In the genomic region with DNA sequence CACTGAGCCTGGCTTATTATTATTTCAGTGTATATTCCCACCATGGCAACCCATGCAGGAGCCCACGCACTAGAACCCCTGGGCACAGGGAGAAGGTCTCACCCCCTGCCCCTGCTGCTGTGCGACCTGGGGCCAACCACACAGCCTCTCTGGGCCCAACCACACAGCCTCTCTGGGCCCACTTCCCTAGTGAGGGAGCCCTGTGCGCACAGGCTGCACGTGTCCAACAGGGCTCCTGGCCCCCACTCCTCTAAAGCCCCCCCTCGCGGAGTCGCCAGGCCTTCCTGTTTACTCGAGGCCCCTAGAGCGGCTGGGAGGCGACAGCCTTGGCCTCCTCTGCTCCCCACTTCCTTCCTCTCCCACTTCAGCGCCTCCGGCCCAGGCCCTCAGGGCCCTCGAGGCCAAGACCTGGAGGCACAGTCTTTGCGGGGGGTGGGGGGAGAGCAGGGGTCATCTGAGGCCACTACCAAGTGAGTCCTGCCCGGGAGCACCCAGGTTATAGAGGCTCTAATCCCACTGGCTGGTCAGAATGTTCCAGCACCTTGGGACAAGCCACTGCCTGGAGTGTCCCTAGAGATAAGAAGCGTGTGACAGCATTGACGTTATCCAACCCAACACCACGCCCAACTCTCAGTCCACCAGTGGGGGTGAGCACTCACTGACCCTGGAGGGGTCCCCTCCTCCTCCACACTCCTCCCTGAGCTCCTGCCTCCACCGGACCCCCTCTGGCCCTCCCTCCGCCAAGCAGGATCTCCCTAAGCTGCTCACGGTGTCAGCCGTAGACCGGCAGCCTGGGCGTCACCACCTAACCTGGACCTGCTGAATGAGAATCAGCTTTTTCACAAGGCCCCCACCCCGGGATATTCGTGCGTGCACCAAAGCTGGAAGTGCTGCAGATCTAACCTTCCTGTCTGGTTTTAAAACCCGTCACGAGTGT, we compare ENCODE assay signal across 8 cellular contexts. TPM values are rescaled to one million over a fixed set of nuclear protein-coding genes. Genes with fewer than 3 reads are reported as not detected.
A peak's percentile ranks its signal among the peaks of the same experiment; 100 is the strongest.
DNase-seq lines count a peak whose midpoint lies in the region; ATAC-seq and TF ChIP-seq lines count a peak whose summit lies in the region.

No MANE protein-coding gene starts in this region.

- H3K9ac ChIP-seq in colonic mucosa (ENCODE audit: low read depth in 2 of 2, low read length in 2 of 2): peak overlapping the region; percentile 21 to 27

- H3K4me3 Mint-ChIP-seq in CD4-positive, CD25-positive, alpha-beta regulatory T cell: no peak overlapping the region
- peak overlapping the region in 2 of 3 donors; percentile 37 to 67 for H3K4me3 Mint-ChIP-seq in T-cell
- H3K4me3 Mint-ChIP-seq in naive thymus-derived CD8-positive, alpha-beta T cell: peak overlapping the region; percentile 48 to 80 (median 69)

- TF ChIP-seq CTCF in colonic mucosa (IDR thresholded peaks at IDR 0.05): no peak

- intact Hi-C loops in colonic mucosa (cut with DNase I): no loop called here

- H3K27me3 ChIP-seq in CD4-positive, CD25-positive, alpha-beta regulatory T cell (ENCODE audit: control insufficient read depth, insufficient read depth, low read length): no peaks in the 10 kb centered on the region
- no peaks in the 10 kb centered on the region for H3K27me3 ChIP-seq in colonic mucosa

- no peaks in the 10 kb centered on the region for H3K9me3 Mint-ChIP-seq in CD4-positive, CD25-positive, alpha-beta regulatory T cell
- no peaks in the 10 kb centered on the region for H3K9me3 Mint-ChIP-seq in T-cell
- H3K9me3 Mint-ChIP-seq in naive thymus-derived CD8-positive, alpha-beta T cell: no peaks in the 10 kb centered on the region

- no peaks in the 10 kb centered on the region for H3K27me3 Mint-ChIP-seq in CD4-positive, CD25-positive, alpha-beta regulatory T cell
- H3K27me3 Mint-ChIP-seq in T-cell: no peaks in the 10 kb centered on the region
- no peaks in the 10 kb centered on the region for H3K27me3 Mint-ChIP-seq in naive thymus-derived CD8-positive, alpha-beta T cell

- no peaks in the 10 kb centered on the region for H3K9me3 ChIP-seq in CD4-positive, CD25-positive, alpha-beta regulatory T cell (ENCODE audit: control insufficient read depth in 2 of 2, low read length in 2 of 2)
- H3K9me3 ChIP-seq in colonic mucosa: no peaks in the 10 kb centered on the region

- CTCF ChIA-PET in T-cell (lab: Charles Lee): interaction anchor here (0.6 to 1.0 kb wide), 2 partner anchors 8 to 58 kb away, joined by 3 read pairs; no protein-coding TSS in a partner anchor

- peaks cover 17% of the 10 kb centered on the region for H3K4me1 ChIP-seq in CD4-positive, CD25-positive, alpha-beta regulatory T cell (ENCODE audit: control insufficient read depth, insufficient read depth, low read length, poor library complexity, severe bottlenecking)
- peaks cover 8% of the 10 kb centered on the region for H3K4me1 ChIP-seq in colonic mucosa
- no peaks in the 10 kb centered on the region for H3K4me1 ChIP-seq in urinary bladder (ENCODE audit: insufficient read depth)

- peak; percentile 42 to 69 for ATAC-seq in CD4-positive, CD25-positive, alpha-beta regulatory T cell (ENCODE audit: low read depth in 2 of 2)
- ATAC-seq in T-cell (replicated peaks in 1 of 4): peak; percentile 56 to 84 (median 78)
- ATAC-seq in naive thymus-derived CD8-positive, alpha-beta T cell: peak; percentile 58 to 62
- no peak for ATAC-seq in GM21576 (IDR thresholded peaks at IDR 0.05; ENCODE audit: unreplicated experiment)
- no peak for ATAC-seq in GM21737 (IDR thresholded peaks at IDR 0.05; ENCODE audit: unreplicated experiment)
- no peak for ATAC-seq in GM18511 (IDR thresholded peaks at IDR 0.05; ENCODE audit: unreplicated experiment)

- H3K27ac Mint-ChIP-seq in CD4-positive, CD25-positive, alpha-beta regulatory T cell: peak overlapping the region; percentile 80 to 94 (median 93)
- peak overlapping the region; percentile 97 to 98 for H3K27ac Mint-ChIP-seq in T-cell
- H3K27ac Mint-ChIP-seq in naive thymus-derived CD8-positive, alpha-beta T cell: peak overlapping the region; percentile 94 to 97 (median 96)

- no peaks in the 10 kb centered on the region for H3K36me3 ChIP-seq in CD4-positive, CD25-positive, alpha-beta regulatory T cell (ENCODE audit: control insufficient read depth, insufficient read depth, low read length)
- H3K36me3 ChIP-seq in colonic mucosa (no peaks in the 10 kb centered on the region), urinary bladder (ENCODE audit: insufficient read depth) (no peaks in the 10 kb centered on the region)

- WGBS in urinary bladder: 48% methylated on average over 29 of the region's 29 CpGs

- H3K36me3 Mint-ChIP-seq in CD4-positive, CD25-positive, alpha-beta regulatory T cell: peaks cover 4% of the 10 kb centered on the region
- H3K36me3 Mint-ChIP-seq in T-cell: no peaks in the 10 kb centered on the region
- no peaks in the 10 kb centered on the region for H3K36me3 Mint-ChIP-seq in naive thymus-derived CD8-positive, alpha-beta T cell

- POLR2A ChIA-PET in T-cell (lab: Charles Lee): interaction anchor here in 1 of 2 donors (0.6 kb wide), 1 partner anchor 11 kb away, joined by 3 read pairs; no protein-coding TSS in a partner anchor
- POLR2A ChIA-PET in naive thymus-derived CD8-positive, alpha-beta T cell (lab: Charles Lee): interaction anchor here (0.6 to 3.2 kb wide), 18 partner anchors 9 to 862 kb away, joined by 3 to 22 read pairs (median 4); a partner anchor contains a TSS

- peak overlapping the region; percentile 47 for H3K27ac ChIP-seq in CD4-positive, CD25-positive, alpha-beta regulatory T cell (ENCODE audit: insufficient read depth, low read length, poor library complexity, severe bottlenecking)
- peak overlapping the region; percentile 53 for H3K27ac ChIP-seq in colonic mucosa
- H3K27ac ChIP-seq in urinary bladder (ENCODE audit: low read depth): peak overlapping the region; percentile 75

- peaks cover 6 to 40% (median 9%) of the 10 kb centered on the region in 4 donors for H3K4me1 Mint-ChIP-seq in CD4-positive, CD25-positive, alpha-beta regulatory T cell
- peaks cover 49 to 57% (median 52%) of the 10 kb centered on the region in 3 donors for H3K4me1 Mint-ChIP-seq in T-cell
- H3K4me1 Mint-ChIP-seq in naive thymus-derived CD8-positive, alpha-beta T cell: peaks cover 27 to 64% (median 50%) of the 10 kb centered on the region in 4 donors

- peak in 1 of 3 donors; percentile 49 for DNase-seq in CD4-positive, CD25-positive, alpha-beta regulatory T cell
- DNase-seq in T-cell: peak; percentile 29 to 79 (median 54)
- peak; percentile 68 for DNase-seq in colonic mucosa
- peak in 8 of 10 donors; percentile 37 to 80 (median 52) for DNase-seq in naive thymus-derived CD8-positive, alpha-beta T cell

- H3K4me3 ChIP-seq in CD4-positive, CD25-positive, alpha-beta regulatory T cell (ENCODE audit: low read depth, low read length): no peak overlapping the region
- H3K4me3 ChIP-seq in colonic mucosa (no peak overlapping the region), urinary bladder (ENCODE audit: low read depth, low read length) (no peak overlapping the region)

RNA-seq across cellular contexts. Expression of a gene that starts 7.9 kb away (rescaled TPM):
- 3.6 TPM for total RNA-seq in CD4-positive, CD25-positive, alpha-beta regulatory T cell
- polyA plus RNA-seq in CD4-positive, CD25-positive, alpha-beta regulatory T cell: 1 to 10 TPM in 3 of 4 donors, under 1 TPM in 1; 0.71 to 2.9 (median 1.9) TPM
- total RNA-seq in T-cell (10 to 100 TPM in 1 of 5 donors, 1 to 10 TPM in 4; 6.8 to 16.7 (median 8.8) TPM), colonic mucosa (10 to 100 TPM; 15.4 to 34.5 TPM), urinary bladder (16.4 TPM)
- 10 to 100 TPM in 1 of 2 experiments, 1 to 10 TPM in 1; 9.4 to 10.2 TPM for total RNA-seq in naive thymus-derived CD8-positive, alpha-beta T cell
- 1 to 10 TPM; 2.1 to 5.4 (median 4.4) TPM for polyA plus RNA-seq in naive thymus-derived CD8-positive, alpha-beta T cell
- 196 TPM for polyA plus RNA-seq in urinary bladder

RNA-seq across cellular contexts. Expression of a gene that starts 15.1 kb away (rescaled TPM):
- total RNA-seq in CD4-positive, CD25-positive, alpha-beta regulatory T cell: 84.7 TPM
- polyA plus RNA-seq in CD4-positive, CD25-positive, alpha-beta regulatory T cell: under 1 TPM; 0.08 to 0.42 (median 0.25) TPM
- total RNA-seq in T-cell (10 to 100 TPM; 40.5 to 54.9 (median 50.4) TPM), colonic mucosa (100 to 1,000 TPM; 159 to 166 TPM), urinary bladder (27.3 TPM)
- total RNA-seq in naive thymus-derived CD8-positive, alpha-beta T cell: 10 to 100 TPM; 52.2 to 57.1 TPM
- polyA plus RNA-seq in naive thymus-derived CD8-positive, alpha-beta T cell: under 1 TPM in 2 of 3 donors, not detected in 1; 0.07 to 0.22 TPM
- 57.2 TPM for polyA plus RNA-seq in urinary bladder

RNA-seq across cellular contexts. Expression of a gene that starts 37.1 kb away (rescaled TPM):
- total RNA-seq in CD4-positive, CD25-positive, alpha-beta regulatory T cell: 136 TPM
- polyA plus RNA-seq in CD4-positive, CD25-positive, alpha-beta regulatory T cell: 10 to 100 TPM; 43.7 to 50.5 (median 47.9) TPM
- 100 to 1,000 TPM in 2 of 5 donors, 10 to 100 TPM in 3; 73.0 to 123 (median 86.3) TPM for total RNA-seq in T-cell
- total RNA-seq in colonic mucosa: 100 to 1,000 TPM; 251 to 279 TPM
- total RNA-seq in naive thymus-derived CD8-positive, alpha-beta T cell: 100 to 1,000 TPM; 102 to 110 TPM
- polyA plus RNA-seq in naive thymus-derived CD8-positive, alpha-beta T cell: 10 to 100 TPM; 29.8 to 42.8 (median 30.3) TPM
- 17.7 TPM for total RNA-seq in urinary bladder
- 105 TPM for polyA plus RNA-seq in urinary bladder

RNA-seq across cellular contexts. Expression of a gene that starts 54.5 kb away (rescaled TPM):
- 31.6 TPM for total RNA-seq in CD4-positive, CD25-positive, alpha-beta regulatory T cell
- polyA plus RNA-seq in CD4-positive, CD25-positive, alpha-beta regulatory T cell: 10 to 100 TPM; 23.1 to 23.8 (median 23.7) TPM
- total RNA-seq in T-cell (10 to 100 TPM; 24.9 to 40.7 (median 35.1) TPM), colonic mucosa (10 to 100 TPM; 25.4 to 66.5 TPM), urinary bladder (6.8 TPM)
- total RNA-seq in naive thymus-derived CD8-positive, alpha-beta T cell: 10 to 100 TPM; 47.0 to 47.5 TPM
- polyA plus RNA-seq in naive thymus-derived CD8-positive, alpha-beta T cell: 10 to 100 TPM; 19.8 to 34.4 (median 22.1) TPM
- polyA plus RNA-seq in urinary bladder: 35.1 TPM

RNA-seq across cellular contexts. Expression of a gene that starts 59.7 kb away (rescaled TPM):
- 64.7 TPM for total RNA-seq in CD4-positive, CD25-positive, alpha-beta regulatory T cell
- 10 to 100 TPM; 40.1 to 50.6 (median 45.2) TPM for polyA plus RNA-seq in CD4-positive, CD25-positive, alpha-beta regulatory T cell
- total RNA-seq in T-cell: 100 to 1,000 TPM in 3 of 5 donors, 10 to 100 TPM in 2; 78.4 to 151 (median 139) TPM
- 10 to 100 TPM; 31.6 to 55.1 TPM for total RNA-seq in colonic mucosa
- total RNA-seq in naive thymus-derived CD8-positive, alpha-beta T cell: 100 to 1,000 TPM; 155 to 158 TPM
- polyA plus RNA-seq in naive thymus-derived CD8-positive, alpha-beta T cell: 10 to 100 TPM; 51.7 to 54.8 (median 53.4) TPM
- total RNA-seq in urinary bladder: 18.6 TPM
- polyA plus RNA-seq in urinary bladder: 57.7 TPM

Comparison
In these comparisons a context has a peak if more than half of its experiments do, and no peak if none do; other contexts are left out.
1. ATAC-seq: peak in CD4-positive, CD25-positive, alpha-beta regulatory T cell (2 of 2), T-cell (4 of 4) and naive thymus-derived CD8-positive, alpha-beta T cell (2 of 2); none in GM21576 (single experiment), GM21737 (single experiment) and GM18511 (single experiment).
2. H3K4me3 Mint-ChIP-seq: peak in T-cell (2 of 3) and naive thymus-derived CD8-positive, alpha-beta T cell (10 of 10); none in CD4-positive, CD25-positive, alpha-beta regulatory T cell (0 of 4).
3. Peak in every context shown above with its lines, with median percentiles within 50 percentile points of each other: H3K27ac ChIP-seq and H3K27ac Mint-ChIP-seq.